1 cellular context compared by ENCODE assay signal in the genomic region with DNA sequence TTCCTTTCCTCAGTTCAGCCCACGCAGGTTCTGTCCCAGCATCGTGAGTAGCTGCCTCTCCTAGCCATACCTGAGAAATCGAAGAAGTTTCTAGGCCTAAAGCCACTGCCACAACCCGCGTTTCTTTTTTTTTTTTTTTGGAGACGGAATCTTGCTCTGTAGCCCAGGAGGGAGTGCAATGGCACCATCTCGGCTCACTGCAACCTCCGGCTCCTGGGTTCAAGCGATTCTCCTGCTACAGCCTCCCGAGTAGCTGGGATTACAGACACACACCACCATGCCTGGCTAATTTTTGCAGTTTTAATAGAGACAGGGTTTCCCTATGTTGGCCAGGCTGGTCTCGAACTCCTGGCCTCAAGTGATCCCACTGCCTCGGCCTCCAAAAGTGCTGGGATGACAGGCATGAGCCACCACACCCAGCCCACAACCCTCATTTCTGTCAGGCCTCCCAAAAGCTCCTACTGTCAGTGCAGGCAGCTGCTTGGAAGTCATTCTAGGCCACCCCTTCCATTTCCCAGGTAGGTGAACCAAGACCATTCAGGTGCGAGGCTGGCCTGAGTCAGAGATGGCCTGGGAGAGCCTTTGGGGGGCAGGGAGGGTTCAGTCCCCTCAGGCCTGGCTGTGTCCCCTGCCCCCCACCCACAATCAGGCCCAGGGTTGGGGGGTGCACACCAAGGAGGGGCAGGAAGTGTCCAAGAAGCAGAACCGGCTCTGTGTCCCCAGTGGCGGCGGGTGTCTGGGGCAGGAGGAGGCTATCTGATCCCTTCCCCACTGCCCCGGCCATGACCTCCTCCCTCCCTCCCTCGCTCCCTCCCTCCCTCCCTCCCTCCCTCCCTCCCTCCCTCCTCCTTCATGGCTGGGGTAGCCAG.
TF ChIP-seq lines count a peak whose summit lies in the region.

No MANE protein-coding gene starts in this region.

TF ChIP-seq in H1, 55 proteins besides CTCF, POLR2A, EP300 and RAD21:
- TF ChIP-seq POU5F1 (IDR thresholded peaks at IDR 0.05; ENCODE audit: low read depth, low read length) (no peak), KDM4A (IDR thresholded peaks at IDR 0.05; ENCODE audit: low read depth, low read length, severe bottlenecking) (no peak), SP2 (IDR thresholded peaks at IDR 0.05; ENCODE audit: low read length) (no peak), RBBP5 (IDR thresholded peaks at IDR 0.05; ENCODE audit: borderline replicate concordance, low read depth, low read length) (no peak), CHD2 (IDR thresholded peaks at IDR 0.05; ENCODE audit: low read length) (no peak), NANOG (IDR thresholded peaks at IDR 0.05; ENCODE audit: insufficient read depth, low read depth, low read length, poor library complexity, severe bottlenecking) (no peak), BCL11A (IDR thresholded peaks at IDR 0.05; ENCODE audit: low read depth in 2 of 2, low read length in 2 of 2) (no peak), CBX8 (IDR thresholded peaks at IDR 0.05; ENCODE audit: borderline replicate concordance, low read depth, low read length) (no peak), ASH2L (IDR thresholded peaks at IDR 0.05; ENCODE audit: low read length) (no peak), SUZ12 (IDR thresholded peaks at IDR 0.05; ENCODE audit: low read length) (no peak), CBX5 (IDR thresholded peaks at IDR 0.05; ENCODE audit: low read depth, low read length) (no peak), HDAC2 (IDR thresholded peaks at IDR 0.05; ENCODE audit: borderline replicate concordance in 1 of 2, low read depth in 2 of 2, low read length in 2 of 2) (no peak), PHF8 (conservative IDR thresholded peaks at IDR 0.05; ENCODE audit: low read depth, low read length) (no peak), SIRT6 (IDR thresholded peaks at IDR 0.05; ENCODE audit: low read length) (no peak)
- TF ChIP-seq, protein P1, sequence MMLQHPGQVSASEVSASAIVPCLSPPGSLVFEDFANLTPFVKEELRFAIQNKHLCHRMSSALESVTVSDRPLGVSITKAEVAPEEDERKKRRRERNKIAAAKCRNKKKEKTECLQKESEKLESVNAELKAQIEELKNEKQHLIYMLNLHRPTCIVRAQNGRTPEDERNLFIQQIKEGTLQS (IDR thresholded peaks at IDR 0.05; ENCODE audit: insufficient read depth, low read depth, low read length) = no peak
- TF ChIP-seq, protein P2, sequence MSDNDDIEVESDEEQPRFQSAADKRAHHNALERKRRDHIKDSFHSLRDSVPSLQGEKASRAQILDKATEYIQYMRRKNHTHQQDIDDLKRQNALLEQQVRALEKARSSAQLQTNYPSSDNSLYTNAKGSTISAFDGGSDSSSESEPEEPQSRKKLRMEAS (IDR thresholded peaks at IDR 0.05) = no peak
